Comparison of ENCODE assay signal across 18 cellular contexts in genomic region chr17:54980372-54980771, GRCh38. TPM values are rescaled to one million over a fixed set of nuclear protein-coding genes. Genes with fewer than 3 reads are reported as not detected.
A peak's percentile ranks its signal among the peaks of the same experiment; 100 is the strongest.
DNase-seq lines count a peak whose midpoint lies in the region; ATAC-seq, FAIRE-seq and TF ChIP-seq lines count a peak whose summit lies in the region.
"Had no signal": no experiment of that assay in that cellular context is flagged by ENCODE, and none has a peak within 500 bp of the region (broad histone marks: within the 10 kb centered on the region; RNA-seq: fewer than 3 reads in every experiment).

No MANE protein-coding gene starts in this region.

- H3K79me2 ChIP-seq in K562 (ENCODE audit: control insufficient read depth, insufficient read depth, low read length) = peaks cover 68% of the 10 kb centered on the region

- no peaks in the 10 kb centered on the region for H3K9me1 ChIP-seq in K562 (ENCODE audit: control insufficient read depth, insufficient read depth, low read length)

- H3K27ac ChIP-seq in C4-2B = peak overlapping the region; percentile 43; the same call in 1 of the 2 replicates
- H3K27ac ChIP-seq in K562 (ENCODE audit: extremely low read depth, low read depth, low read length) = no peak overlapping the region
- no peak overlapping the region for H3K27ac ChIP-seq in kidney (ENCODE audit: low read depth in 2 of 2, low read length in 2 of 2)

- H3K9me3 ChIP-seq in K562 (replicated peaks; ENCODE audit: control insufficient read depth, insufficient read depth, low read depth, low read length) (no peaks in the 10 kb centered on the region), kidney (ENCODE audit: control insufficient read depth in 1 of 2, low read length in 2 of 2) (peaks cover 0 to 5% of the 10 kb centered on the region in 2 donors)

- H3K4me1 ChIP-seq in K562 (replicated peaks in 1 of 2; ENCODE audit: control insufficient read depth in 2 of 2, insufficient read depth in 2 of 2, low read length in 2 of 2) (peaks cover 0 to 2% of the 10 kb centered on the region in 2 experiments; a peak in 1 of 5 replicates), kidney (ENCODE audit: control insufficient read depth in 1 of 2, insufficient read depth in 1 of 2, low read depth in 1 of 2, low read length in 2 of 2) (peaks cover 0 to 8% of the 10 kb centered on the region in 2 donors)

- in situ Hi-C loops in K562 (cut with MboI) = no loop called here

- H3K27me3 ChIP-seq in K562 (ENCODE audit: control insufficient read depth in 2 of 2, insufficient read depth in 2 of 2, low read length in 2 of 2) = no peaks in the 10 kb centered on the region

- POLR2A ChIA-PET in K562 (lab: Yijun Ruan, JAX) = interaction anchor here (0.6 kb wide), 1 partner anchor 271 kb away, joined by 3 read pairs; no protein-coding TSS in a partner anchor

- no peak overlapping the region for H3K9ac ChIP-seq in K562 (ENCODE audit: insufficient read depth in 1 of 2, low read depth in 2 of 2, low read length in 2 of 2)
- H3K9ac ChIP-seq in kidney (ENCODE audit: low read length in 2 of 2) = no peak overlapping the region

- ATAC-seq in K562 = peak; percentile 56
- ATAC-seq: GM12878 had no signal

- TF ChIP-seq RAD21 in K562 (CRISPR knock-in tag; conservative IDR thresholded peaks at IDR 0.05 in 1 of 2, IDR thresholded peaks at IDR 0.05 in 1 of 2) = no peak

- no peak for TF ChIP-seq EP300 in K562 (IDR thresholded peaks at IDR 0.05; ENCODE audit: low read length)

- TF ChIP-seq CTCF in C4-2B (conservative IDR thresholded peaks at IDR 0.05) (no peak), K562 (IDR thresholded peaks at IDR 0.05 in 2 of 3, conservative IDR thresholded peaks at IDR 0.05 in 1 of 3; ENCODE audit: insufficient read depth in 2 of 3, low read depth in 1 of 3, low read length in 3 of 3) (no peak), kidney (IDR thresholded peaks at IDR 0.05; ENCODE audit: borderline replicate concordance, extremely low read depth, insufficient read depth) (no peak)

- H3K4me2 ChIP-seq in K562 (ENCODE audit: insufficient read depth, low read length) = no peak overlapping the region

- no peaks in the 10 kb centered on the region; the same call in 1 of the 3 replicates for H3K36me3 ChIP-seq in K562 (ENCODE audit: control insufficient read depth, insufficient read depth, low read length)
- H3K36me3 ChIP-seq in kidney (ENCODE audit: control insufficient read depth in 1 of 2, insufficient read depth in 2 of 2, low read length in 2 of 2) = no peaks in the 10 kb centered on the region
- H3K36me3 ChIP-seq: HAP-1 had no signal

- intact Hi-C loops in K562 (cut with micrococcal nuclease) = no loop called here
- intact Hi-C loops in kidney (cut with DNase I) = no loop called here

- no peak overlapping the region for H3K4me3 ChIP-seq in K562
- H3K4me3 ChIP-seq in kidney (ENCODE audit: low read length in 2 of 2) = no peak overlapping the region
- H3K4me3 ChIP-seq: GM12878, HAP-1 had no signal

- TF ChIP-seq POLR2A in H54 (IDR thresholded peaks at IDR 0.05; ENCODE audit: low read depth, low read length) = no peak
- no peak for TF ChIP-seq POLR2A in K562 (conservative IDR thresholded peaks at IDR 0.05)

- WGBS in K562 (ENCODE audit: insufficient coverage, low coverage, missing lambda C conversion rate) = 32% methylated on average over 3 of the region's 3 CpGs

- FAIRE-seq in H54 (lab: Jason Lieb, UNC) (peak; percentile 36), K562 (lab: Jason Lieb, UNC) (no peak), kidney (lab: Jason Lieb, UNC) (no peak)
- FAIRE-seq: GM12878, H1, HTR-8/SVneo had no signal

- CTCF ChIA-PET in K562 (lab: Yijun Ruan, JAX; ENCODE audit: low intra/inter-chr PET ratio) = interaction anchor here (0.7 kb wide), 1 partner anchor 10 kb away, joined by 3 read pairs; no protein-coding TSS in a partner anchor

- no TSS peak for BruUV-seq in K562 (replicated peaks; lab: Mats Ljungman, UMichigan)

- H4K20me1 ChIP-seq in K562 (replicated peaks; ENCODE audit: control insufficient read depth, insufficient read depth, low read length) = no peaks in the 10 kb centered on the region

- DNase-seq in NCI-H748 (lab: John Stamatoyannopoulos, UW; ENCODE audit: unreplicated experiment) (peak; percentile 11), NCI-H748 treated with DMSO at 0.1 percent for 48 hours (lab: John Stamatoyannopoulos, UW) (no peak), H54 (ENCODE audit: insufficient read length, low spot score) (no peak), K562 (ENCODE audit: extremely low read depth in 1 of 4, low spot score in 3 of 4) (peak in 1 of 4 experiments; percentile 6), ecto neural progenitor cell (ENCODE audit: low spot score) (no peak), kidney (no peak)
- DNase-seq in stimulated activated CD4-positive, alpha-beta T cell treated with anti-CD3 and anti-CD28 coated beads, Interleukin-4, amount 100 ng/mL, for 4 hours = no peak
- DNase-seq: CD4-positive, alpha-beta memory T cell; DMS153; DND-41; EL; Kasumi-1; KG1 had no signal

- H2AFZ ChIP-seq in K562 (ENCODE audit: low read depth, low read length) = no peak overlapping the region

TF ChIP-seq in K562, 482 proteins besides CTCF, POLR2A, EP300 and RAD21:
- TF ChIP-seq SAFB (IDR thresholded peaks at IDR 0.05; ENCODE audit: borderline replicate concordance, low read depth, low read length) = no peak
- TF ChIP-seq ZNF717 (CRISPR knock-in tag; IDR thresholded peaks at IDR 0.05) = no peak
- no peak for TF ChIP-seq ZNF695 (CRISPR knock-in tag; IDR thresholded peaks at IDR 0.05)
- TF ChIP-seq RFX1 (IDR thresholded peaks at IDR 0.05) = peak; percentile 62
TF ChIP-seq in K562: peak in this region for 1.

RNA-seq across cellular contexts. Expression of gene STXBP4, which starts 11.8 kb away (rescaled TPM):
- 25.1 and 86.8 TPM in 2 replicates for total RNA-seq in K562 (2011; cell fraction: chromatin; rRNA removed; ENCODE audit: low replicate concordance)
- 8.3 and 8.9 TPM in 2 replicates for total RNA-seq in K562 (2011; cell fraction: nucleolus; rRNA removed)
- total RNA-seq in K562 (2011; cell fraction: nucleoplasm; rRNA removed) = 21.1 and 36.3 TPM in 2 replicates
- total RNA-seq in K562 (2014; rRNA removed) (6.8 and 18.5 TPM in 2 replicates), K562 (2014; rRNA removed; fragmentation: Illumina TruSeq; extraction: Trizol) (23.2 and 25.0 TPM in 2 replicates), K562 (2015; rRNA removed; fragmentation: Illumina TruSeq; extraction: Trizol) (16.9 and 19.4 TPM in 2 replicates), K562 (2021) (15.0 and 16.1 TPM in 2 replicates), kidney (20.2 TPM)
- polyA plus RNA-seq in K562 (2011; rRNA removed) (9.5 and 12.2 TPM in 2 replicates), K562 (2014; fragmentation: Illumina TruSeq; extraction: Trizol) (19.5 and 22.3 TPM in 2 replicates), K562 (2014; fragmentation: Nextera tagmentation; extraction: Ambion mirVana) (10 to 100 TPM; 11.6 to 13.9 TPM), K562 (2014; rRNA removed) (12.7 and 19.2 TPM in 2 replicates), kidney (ENCODE audit: insufficient read depth, low read depth, low replicate concordance) (4.5 TPM)
- 2.3 and 6.1 TPM in 2 replicates for polyA plus RNA-seq in K562 (2011; cell fraction: cytosol; rRNA removed)
- 7.4 and 13.9 TPM in 2 replicates for polyA plus RNA-seq in K562 (2011; cell fraction: nucleus; rRNA removed)
- 4.4 and 14.0 TPM in 2 replicates for polyA plus RNA-seq in K562 (2012)
- polyA minus RNA-seq in K562 (2011; rRNA and poly(A)+ RNA removed) = 28.5 and 32.0 TPM in 2 replicates
- 4.8 and 9.3 TPM in 2 replicates for polyA minus RNA-seq in K562 (2011; cell fraction: cytosol; rRNA and poly(A)+ RNA removed)
- 22.6 and 45.3 TPM in 2 replicates for polyA minus RNA-seq in K562 (2011; cell fraction: nucleus; rRNA and poly(A)+ RNA removed)

RNA-seq across cellular contexts. Expression of gene COX11, which starts 11.9 kb away (rescaled TPM):
- 25.8 and 43.8 TPM in 2 replicates for total RNA-seq in K562 (2011; cell fraction: chromatin; rRNA removed; ENCODE audit: low replicate concordance)
- total RNA-seq in K562 (2011; cell fraction: nucleolus; rRNA removed) = 24.8 and 30.4 TPM in 2 replicates
- 38.2 and 60.7 TPM in 2 replicates for total RNA-seq in K562 (2011; cell fraction: nucleoplasm; rRNA removed)
- 78.9 and 112 TPM in 2 replicates for total RNA-seq in K562 (2014; rRNA removed)
- total RNA-seq in K562 (2014; rRNA removed; fragmentation: Illumina TruSeq; extraction: Trizol) = 24.9 and 30.0 TPM in 2 replicates
- 30.7 and 33.9 TPM in 2 replicates for total RNA-seq in K562 (2015; rRNA removed; fragmentation: Illumina TruSeq; extraction: Trizol)
- 47.3 and 50.0 TPM in 2 replicates for total RNA-seq in K562 (2021)
- 33.3 and 38.1 TPM in 2 replicates for polyA plus RNA-seq in K562 (2011; rRNA removed)
- 28.9 and 53.3 TPM in 2 replicates for polyA plus RNA-seq in K562 (2011; cell fraction: cytosol; rRNA removed)
- 49.8 and 50.2 TPM in 2 replicates for polyA plus RNA-seq in K562 (2011; cell fraction: nucleus; rRNA removed)
- polyA plus RNA-seq in K562 (2012) = 35.9 and 42.5 TPM in 2 replicates
- polyA plus RNA-seq in K562 (2014; fragmentation: Illumina TruSeq; extraction: Trizol) = 21.5 and 41.0 TPM in 2 replicates
- 10 to 100 TPM; 18.5 to 18.8 TPM for polyA plus RNA-seq in K562 (2014; fragmentation: Nextera tagmentation; extraction: Ambion mirVana)
- polyA plus RNA-seq in K562 (2014; rRNA removed) = 69.2 and 79.1 TPM in 2 replicates
- 24.1 and 35.3 TPM in 2 replicates for polyA minus RNA-seq in K562 (2011; rRNA and poly(A)+ RNA removed)
- polyA minus RNA-seq in K562 (2011; cell fraction: cytosol; rRNA and poly(A)+ RNA removed) = 28.4 and 35.2 TPM in 2 replicates
- polyA minus RNA-seq in K562 (2011; cell fraction: nucleus; rRNA and poly(A)+ RNA removed) = 28.8 and 41.7 TPM in 2 replicates
- total RNA-seq in kidney = 64.9 TPM
- 52.7 TPM for polyA plus RNA-seq in kidney (ENCODE audit: insufficient read depth, low read depth, low replicate concordance)
